Comparison of ENCODE assay signal across 11 cellular contexts in the genomic region with DNA sequence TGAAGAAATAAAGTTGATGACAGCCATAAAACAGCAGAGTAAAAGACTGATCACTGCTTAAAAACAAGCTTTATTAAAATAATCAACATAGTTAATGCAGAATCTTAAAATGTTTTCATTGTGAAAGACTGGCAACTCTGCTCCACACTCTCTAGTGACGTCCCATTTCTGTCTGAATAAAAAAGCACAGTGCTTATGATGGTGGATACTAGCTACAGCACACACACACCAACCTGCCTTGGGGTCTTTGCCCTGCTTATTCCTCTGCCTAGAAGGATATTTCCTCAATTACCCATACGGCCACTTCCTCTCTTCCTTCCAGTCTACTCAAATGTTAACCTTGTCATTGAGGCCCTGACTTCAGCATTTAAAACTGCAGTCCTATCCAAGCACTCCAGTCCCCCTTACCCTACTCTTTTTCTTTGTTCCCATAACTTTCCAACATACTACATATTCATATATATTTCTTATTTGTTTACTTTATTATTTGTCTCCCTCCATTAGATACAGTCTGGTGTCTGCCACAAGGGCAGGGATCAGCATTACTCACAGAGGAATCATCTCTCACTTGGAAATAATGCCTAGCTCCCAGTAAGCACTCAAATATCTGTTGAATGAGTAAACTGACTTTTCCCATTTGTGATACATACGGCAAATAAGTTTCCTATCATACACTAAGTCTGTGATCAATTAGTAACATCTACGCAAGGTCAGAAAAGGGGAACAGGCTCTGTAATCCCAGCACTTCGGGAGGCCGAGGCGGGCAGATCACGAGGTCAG. TPM values are rescaled to one million over a fixed set of nuclear protein-coding genes. Genes with fewer than 3 reads are reported as not detected.
A peak's percentile ranks its signal among the peaks of the same experiment; 100 is the strongest.
DNase-seq lines count a peak whose midpoint lies in the region; TF ChIP-seq lines count a peak whose summit lies in the region.
"Had no signal": no experiment of that assay in that cellular context is flagged by ENCODE, and none has a peak within 500 bp of the region (broad histone marks: within the 10 kb centered on the region; RNA-seq: fewer than 3 reads in every experiment).

No MANE protein-coding gene starts in this region.

- 95% methylated on average over 8 of the region's 8 CpGs for WGBS in suprapubic skin

- H3K36me3 ChIP-seq in vagina = no peaks in the 10 kb centered on the region
- peaks cover 10% of the 10 kb centered on the region for H3K36me3 ChIP-seq in suprapubic skin

- no peak for TF ChIP-seq CTCF in HFF-Myc (IDR thresholded peaks at IDR 0.05; ENCODE audit: low read depth, low read length, missing control alignments)
- TF ChIP-seq CTCF in foreskin fibroblast (IDR thresholded peaks at IDR 0.05; ENCODE audit: low read depth, low read length) = no peak
- no peak for TF ChIP-seq CTCF in vagina (IDR thresholded peaks at IDR 0.05)
- TF ChIP-seq CTCF in suprapubic skin (IDR thresholded peaks at IDR 0.05) = no peak
- no peak for TF ChIP-seq CTCF in dorsolateral prefrontal cortex (IDR thresholded peaks at IDR 0.05 in 54 of 56, conservative IDR thresholded peaks at IDR 0.05 in 2 of 56; ENCODE audit: low read depth in 1 of 56, partially characterized antibody in 56 of 56)

- H3K4me1 ChIP-seq in vagina = peaks cover 54% of the 10 kb centered on the region
- H3K4me1 ChIP-seq in suprapubic skin = no peaks in the 10 kb centered on the region

- no peak for TF ChIP-seq POLR2A in vagina (IDR thresholded peaks at IDR 0.05)
- TF ChIP-seq POLR2A in suprapubic skin (IDR thresholded peaks at IDR 0.05) = no peak

- H3K9me3 ChIP-seq in vagina (no peaks in the 10 kb centered on the region), suprapubic skin (no peaks in the 10 kb centered on the region)

- DNase-seq in HFF-Myc (ENCODE audit: extremely low read depth, low read depth) = peak; percentile 95
- peak; percentile 12 for DNase-seq in T1000 (lab: John Stamatoyannopoulos, UW)
- DNase-seq in foreskin fibroblast = peak; percentile 83 to 89
- no peak for DNase-seq in vagina (ENCODE audit: extremely low spot score in 2 of 2)
- DNase-seq in activated effector memory CD4-positive, alpha-beta T cell treated with anti-CD3 and anti-CD28 coated beads, Interleukin-2, amount 50 U/mL, for 16 hours = no peak
- no peak for DNase-seq in suprapubic skin (ENCODE audit: low spot score in 2 of 2)
- DNase-seq in dorsolateral prefrontal cortex = no peak
- DNase-seq: Calu3; MM.1S; stimulated activated CD4-positive, alpha-beta T cell treated with anti-CD3 and anti-CD28 coated beads, Interleukin-4, amount 100 ng/mL, for 4 hours had no signal

- H3K4me3 ChIP-seq in HFF-Myc (replicated peaks; ENCODE audit: low read depth, low read length) (no peak overlapping the region), foreskin fibroblast (ENCODE audit: low read depth in 1 of 2, low read length in 2 of 2) (no peak overlapping the region), vagina (no peak overlapping the region), suprapubic skin (no peak overlapping the region), dorsolateral prefrontal cortex (no peak overlapping the region)
- H3K4me3 ChIP-seq: cardiac muscle cell had no signal

- H3K27ac ChIP-seq in vagina = peak overlapping the region; percentile 69
- H3K27ac ChIP-seq in suprapubic skin = no peak overlapping the region
- H3K27ac ChIP-seq in dorsolateral prefrontal cortex = no peak overlapping the region
- H3K27ac ChIP-seq: cardiac muscle cell had no signal

- TF ChIP-seq EP300 in suprapubic skin (IDR thresholded peaks at IDR 0.05) = no peak

- H3K27me3 ChIP-seq in vagina = no peaks in the 10 kb centered on the region
- no peaks in the 10 kb centered on the region for H3K27me3 ChIP-seq in suprapubic skin
- H3K27me3 ChIP-seq in dorsolateral prefrontal cortex = no peaks in the 10 kb centered on the region
- H3K27me3 ChIP-seq: cardiac muscle cell had no signal

- intact Hi-C loops in vagina (cut with DNase I) (loop anchor here (5.0 kb wide), 1 partner anchor 1872 kb away; no protein-coding TSS in a partner anchor), dorsolateral prefrontal cortex (cut with DNase I) (no loop called here)

RNA-seq across cellular contexts. Expression of gene C1D, which starts 18.9 kb away (rescaled TPM):
- total RNA-seq in vagina (21.9 TPM), suprapubic skin (10 to 100 TPM; 19.8 to 28.4 (median 26.4) TPM), dorsolateral prefrontal cortex (10 to 100 TPM in 119 of 120 experiments, 1 to 10 TPM in 1; 8.7 to 34.4 (median 19.7) TPM)

Comparison
In these comparisons a context has a peak if more than half of its experiments do, and no peak if none do; other contexts are left out.
1. DNase-seq: peak in HFF-Myc (single experiment), T1000 (single experiment) and foreskin fibroblast (2 of 2); none in vagina (0 of 2), activated effector memory CD4-positive, alpha-beta T cell treated with anti-CD3 and anti-CD28 coated beads, Interleukin-2, amount 50 U/mL, for 16 hours (single experiment), suprapubic skin (0 of 2) and dorsolateral prefrontal cortex (0 of 10).